11 cellular contexts compared by ENCODE assay signal in the genomic region with DNA sequence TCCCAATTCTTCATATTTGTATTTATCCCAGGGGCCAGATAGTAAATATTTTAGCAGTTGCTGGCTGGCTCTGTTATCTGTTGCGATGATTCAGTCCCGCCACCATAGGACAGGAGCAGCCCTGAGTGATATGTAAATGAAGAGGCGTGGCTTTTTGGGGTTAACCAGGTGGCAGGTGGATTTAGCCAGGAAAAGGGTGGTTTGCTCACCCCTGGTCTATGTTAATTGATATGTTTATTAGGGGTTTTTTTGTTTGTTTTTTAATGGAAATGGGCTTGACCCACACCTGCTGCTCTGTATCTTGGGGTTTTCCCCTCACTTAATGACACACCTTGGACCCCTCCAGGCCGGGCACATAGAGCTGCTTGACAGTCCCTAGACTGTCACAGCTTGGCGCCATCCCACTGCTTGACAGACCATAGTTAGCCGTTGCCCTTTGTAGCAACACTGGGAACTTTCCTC.
DNase-seq lines count a peak whose midpoint lies in the region; ATAC-seq lines count a peak whose summit lies in the region.
"Had no signal": no experiment of that assay in that cellular context is flagged by ENCODE, and none has a peak within 500 bp of the region (broad histone marks: within the 10 kb centered on the region; RNA-seq: fewer than 3 reads in every experiment).

No MANE protein-coding gene starts in this region.

- POLR2A ChIA-PET in activated CD4-positive, alpha-beta T cell treated with anti-CD3 and anti-CD28 coated beads for 36 hours (lab: Charles Lee), result interaction anchor here (0.5 kb wide), 1 partner anchor 475 kb away, joined by 4 read pairs; no protein-coding TSS in a partner anchor

- ATAC-seq in activated CD4-positive, alpha-beta T cell treated with anti-CD3 and anti-CD28 coated beads for 36 hours, result peak; percentile 13
- peak; percentile 55 for ATAC-seq in activated naive CD8-positive, alpha-beta T cell treated with anti-CD3 and anti-CD28 coated beads, Interleukin-2, amount 50 U/mL, for 24 hours
- ATAC-seq in stimulated activated effector memory CD8-positive, alpha-beta T cell treated with anti-CD3 and anti-CD28 coated beads, Interleukin-12 subunit alpha, Interleukin-12 subunit beta, amount 100 ng/mL, for 72 hours, result no peak
- ATAC-seq in HG03045 (IDR thresholded peaks at IDR 0.05; ENCODE audit: unreplicated experiment), result no peak

- no peaks in the 10 kb centered on the region for H3K9me3 Mint-ChIP-seq in activated CD4-positive, alpha-beta T cell treated with anti-CD3 and anti-CD28 coated beads for 36 hours (ENCODE audit: low read depth)
- no peaks in the 10 kb centered on the region for H3K9me3 Mint-ChIP-seq in T-helper 2 cell treated with Interferon-gamma antibody and Interleukin-4, amounts not matched to agents 5 μg/mL and 100 μg/mL, for 36 hours
- no peaks in the 10 kb centered on the region for H3K9me3 Mint-ChIP-seq in activated naive CD8-positive, alpha-beta T cell treated with anti-CD3 and anti-CD28 coated beads, Interleukin-2, amount 50 U/mL, for 24 hours
- no peaks in the 10 kb centered on the region for H3K9me3 Mint-ChIP-seq in stimulated activated effector memory CD8-positive, alpha-beta T cell treated with anti-CD3 and anti-CD28 coated beads, Interleukin-12 subunit alpha, Interleukin-12 subunit beta, amount 100 ng/mL, for 72 hours

- no peaks in the 10 kb centered on the region for H3K27me3 Mint-ChIP-seq in activated CD4-positive, alpha-beta T cell treated with anti-CD3 and anti-CD28 coated beads for 36 hours
- H3K27me3 Mint-ChIP-seq in T-helper 2 cell treated with Interferon-gamma antibody and Interleukin-4, amounts not matched to agents 5 μg/mL and 100 μg/mL, for 36 hours (ENCODE audit: low read depth), result no peaks in the 10 kb centered on the region
- no peaks in the 10 kb centered on the region for H3K27me3 Mint-ChIP-seq in activated naive CD8-positive, alpha-beta T cell treated with anti-CD3 and anti-CD28 coated beads, Interleukin-2, amount 50 U/mL, for 24 hours

- peaks cover 52% of the 10 kb centered on the region for H3K4me1 Mint-ChIP-seq in activated CD4-positive, alpha-beta T cell treated with anti-CD3 and anti-CD28 coated beads for 36 hours
- peaks cover 40% of the 10 kb centered on the region for H3K4me1 Mint-ChIP-seq in T-helper 2 cell treated with Interferon-gamma antibody and Interleukin-4, amounts not matched to agents 5 μg/mL and 100 μg/mL, for 36 hours (ENCODE audit: low read depth)
- H3K4me1 Mint-ChIP-seq in activated naive CD8-positive, alpha-beta T cell treated with anti-CD3 and anti-CD28 coated beads, Interleukin-2, amount 50 U/mL, for 24 hours, result peaks cover 70% of the 10 kb centered on the region
- H3K4me1 Mint-ChIP-seq in stimulated activated effector memory CD8-positive, alpha-beta T cell treated with anti-CD3 and anti-CD28 coated beads, Interleukin-12 subunit alpha, Interleukin-12 subunit beta, amount 100 ng/mL, for 72 hours, result peaks cover 62% of the 10 kb centered on the region

- peak overlapping the region; percentile 23 for H3K27ac Mint-ChIP-seq in activated CD4-positive, alpha-beta T cell treated with anti-CD3 and anti-CD28 coated beads for 36 hours
- peak overlapping the region; percentile 75 for H3K27ac Mint-ChIP-seq in T-helper 2 cell treated with Interferon-gamma antibody and Interleukin-4, amounts not matched to agents 5 μg/mL and 100 μg/mL, for 36 hours
- H3K27ac Mint-ChIP-seq in activated naive CD8-positive, alpha-beta T cell treated with anti-CD3 and anti-CD28 coated beads, Interleukin-2, amount 50 U/mL, for 24 hours, result peak overlapping the region; percentile 63
- H3K27ac Mint-ChIP-seq in stimulated activated effector memory CD8-positive, alpha-beta T cell treated with anti-CD3 and anti-CD28 coated beads, Interleukin-12 subunit alpha, Interleukin-12 subunit beta, amount 100 ng/mL, for 72 hours, result peak overlapping the region; percentile 38

- intact Hi-C loops in activated CD4-positive, alpha-beta T cell treated with anti-CD3 and anti-CD28 coated beads for 36 hours (cut with DNase I, micrococcal nuclease), result no loop called here

- peaks cover 64% of the 10 kb centered on the region for H3K36me3 Mint-ChIP-seq in activated CD4-positive, alpha-beta T cell treated with anti-CD3 and anti-CD28 coated beads for 36 hours (ENCODE audit: low read depth)
- peaks cover 74% of the 10 kb centered on the region for H3K36me3 Mint-ChIP-seq in T-helper 2 cell treated with Interferon-gamma antibody and Interleukin-4, amounts not matched to agents 5 μg/mL and 100 μg/mL, for 36 hours (ENCODE audit: low read depth)
- H3K36me3 Mint-ChIP-seq in activated naive CD8-positive, alpha-beta T cell treated with anti-CD3 and anti-CD28 coated beads, Interleukin-2, amount 50 U/mL, for 24 hours (ENCODE audit: low read depth), result peaks cover 49% of the 10 kb centered on the region
- H3K36me3 Mint-ChIP-seq in stimulated activated effector memory CD8-positive, alpha-beta T cell treated with anti-CD3 and anti-CD28 coated beads, Interleukin-12 subunit alpha, Interleukin-12 subunit beta, amount 100 ng/mL, for 72 hours, result peaks cover 100% of the 10 kb centered on the region

- CTCF ChIA-PET in activated CD4-positive, alpha-beta T cell treated with anti-CD3 and anti-CD28 coated beads for 36 hours (lab: Charles Lee), result interaction anchor here (0.7 to 1.4 kb wide), 2 partner anchors 42 to 61 kb away, joined by 3 to 4 read pairs; no protein-coding TSS in a partner anchor

- no peak for DNase-seq in activated CD4-positive, alpha-beta T cell treated with anti-CD3 and anti-CD28 coated beads for 36 hours
- DNase-seq in activated CD4-positive, alpha-beta T cell treated with anti-CD3 and anti-CD28 coated beads, Interleukin-2, amount 50 U/mL, for 48 hours, result no peak
- no peak for DNase-seq in T-helper 2 cell treated with Interferon-gamma antibody and Interleukin-4, amounts not matched to agents 5 μg/mL and 100 μg/mL, for 36 hours (ENCODE audit: low spot score)
- DNase-seq in activated naive CD8-positive, alpha-beta T cell treated with anti-CD3 and anti-CD28 coated beads, Interleukin-2, amount 50 U/mL, for 24 hours, result peak; percentile 52
- DNase-seq in stimulated activated effector memory CD8-positive, alpha-beta T cell treated with anti-CD3 and anti-CD28 coated beads, Interleukin-12 subunit alpha, Interleukin-12 subunit beta, amount 100 ng/mL, for 72 hours (ENCODE audit: low spot score in 2 of 2), result no peak
- DNase-seq in NCI-H187 (lab: John Stamatoyannopoulos, UW), result no peak
- no peak for DNase-seq in cerebellar cortex (ENCODE audit: low spot score)
- DNase-seq: hippocampal formation, NCI-H446, SHP77 treated with DMSO at 0.1 percent for 48 hours had no signal

- H3K4me3 Mint-ChIP-seq in activated CD4-positive, alpha-beta T cell treated with anti-CD3 and anti-CD28 coated beads for 36 hours, result no peak overlapping the region
- peak overlapping the region; percentile 26 for H3K4me3 Mint-ChIP-seq in T-helper 2 cell treated with Interferon-gamma antibody and Interleukin-4, amounts not matched to agents 5 μg/mL and 100 μg/mL, for 36 hours
- peak overlapping the region; percentile 25 for H3K4me3 Mint-ChIP-seq in activated naive CD8-positive, alpha-beta T cell treated with anti-CD3 and anti-CD28 coated beads, Interleukin-2, amount 50 U/mL, for 24 hours
- H3K4me3 Mint-ChIP-seq in stimulated activated effector memory CD8-positive, alpha-beta T cell treated with anti-CD3 and anti-CD28 coated beads, Interleukin-12 subunit alpha, Interleukin-12 subunit beta, amount 100 ng/mL, for 72 hours, result peak overlapping the region; percentile 82

Comparison
In these comparisons a context has a peak if more than half of its experiments do, and no peak if none do; other contexts are left out.
1. ATAC-seq: peak in activated CD4-positive, alpha-beta T cell treated with anti-CD3 and anti-CD28 coated beads for 36 hours (single experiment) and activated naive CD8-positive, alpha-beta T cell treated with anti-CD3 and anti-CD28 coated beads, Interleukin-2, amount 50 U/mL, for 24 hours (single experiment); none in stimulated activated effector memory CD8-positive, alpha-beta T cell treated with anti-CD3 and anti-CD28 coated beads, Interleukin-12 subunit alpha, Interleukin-12 subunit beta, amount 100 ng/mL, for 72 hours (single experiment) and HG03045 (single experiment).
2. H3K27ac Mint-ChIP-seq: peak in every context shown above with its lines; median percentile 75 in T-helper 2 cell treated with Interferon-gamma antibody and Interleukin-4, amounts not matched to agents 5 μg/mL and 100 μg/mL, for 36 hours; 63 in activated naive CD8-positive, alpha-beta T cell treated with anti-CD3 and anti-CD28 coated beads, Interleukin-2, amount 50 U/mL, for 24 hours; 38 in stimulated activated effector memory CD8-positive, alpha-beta T cell treated with anti-CD3 and anti-CD28 coated beads, Interleukin-12 subunit alpha, Interleukin-12 subunit beta, amount 100 ng/mL, for 72 hours; 23 in activated CD4-positive, alpha-beta T cell treated with anti-CD3 and anti-CD28 coated beads for 36 hours.